20 cellular contexts compared by ENCODE assay signal in the genomic region with DNA sequence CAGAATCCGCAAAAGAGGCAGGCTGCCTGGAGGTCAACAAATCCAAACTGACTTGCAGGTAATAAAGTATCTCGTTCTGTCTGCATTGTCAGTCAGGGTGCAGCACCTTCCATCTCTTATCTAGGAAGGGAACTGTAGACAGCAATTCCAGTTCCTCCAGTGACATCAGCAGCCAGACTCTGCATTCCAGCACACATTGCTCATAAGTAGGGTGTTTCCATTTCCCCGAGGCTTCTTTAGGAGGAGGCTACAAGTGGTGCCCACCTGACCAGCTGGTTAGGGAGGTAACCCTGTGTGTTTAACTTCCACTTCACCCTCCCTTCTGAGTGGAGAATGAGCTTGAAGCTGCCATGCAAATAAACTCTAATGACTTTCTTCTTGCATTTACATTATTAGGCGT. TPM values are rescaled to one million over a fixed set of nuclear protein-coding genes. Genes with fewer than 3 reads are reported as not detected.
DNase-seq lines count a peak whose midpoint lies in the region; ATAC-seq and TF ChIP-seq lines count a peak whose summit lies in the region.
"Had no signal": no experiment of that assay in that cellular context is flagged by ENCODE, and none has a peak within 500 bp of the region (broad histone marks: within the 10 kb centered on the region; RNA-seq: fewer than 3 reads in every experiment).

No MANE protein-coding gene starts in this region.

- H3K4me3 ChIP-seq in IMR-90 (ENCODE audit: insufficient read depth, low read depth, low read length) = no peak overlapping the region
- H3K4me3 ChIP-seq: cardiac muscle cell, stomach had no signal

- H2BK120ac ChIP-seq in IMR-90 (ENCODE audit: low read depth, low read length) = no peak overlapping the region

- H3K27me3 Mint-ChIP-seq in activated T-cell treated with anti-CD3 and anti-CD28 coated beads, Interleukin-2, amount 50 U/mL, for 4 hours (ENCODE audit: low read depth) = no peaks in the 10 kb centered on the region
- H3K27me3 Mint-ChIP-seq: activated CD4-positive, alpha-beta T cell treated with anti-CD3 and anti-CD28 coated beads, Interleukin-2, amount 10 ng/mL, durations not matched to agents 7 days and 5 days; activated naive CD8-positive, alpha-beta T cell treated with anti-CD3 and anti-CD28 coated beads for 36 hours had no signal

- H2AK5ac ChIP-seq in IMR-90 (ENCODE audit: low read depth, low read length) = no peak overlapping the region

- no peak overlapping the region for H2BK15ac ChIP-seq in IMR-90 (ENCODE audit: low read depth, low read length)

- no peak overlapping the region for H2AFZ ChIP-seq in IMR-90 (replicated peaks; ENCODE audit: low read length, poor library complexity)

- H3K9me3 ChIP-seq in IMR-90 (ENCODE audit: control insufficient read depth, insufficient read depth, low read length) = no peaks in the 10 kb centered on the region
- H3K9me3 ChIP-seq: stomach had no signal

- H2BK5ac ChIP-seq in IMR-90 (ENCODE audit: low read depth, low read length, poor library complexity, severe bottlenecking) = no peak overlapping the region

- DNase-seq in AG08396 (ENCODE audit: low spot score) (peak; percentile 12), IMR-90 (peak; percentile 7), epithelial cell of prostate (ENCODE audit: low read depth, low spot score) (peak; percentile 81), mucosa of gallbladder (ENCODE audit: low spot score) (peak; percentile 21), NCI-H2196 treated with DMSO at 0.1 percent for 48 hours (lab: John Stamatoyannopoulos, UW; ENCODE audit: unreplicated experiment) (no peak), dedifferentiated amniotic fluid mesenchymal stem cell (ENCODE audit: extremely low spot score) (no peak), DMS79 treated with DMSO at 0.1 percent for 48 hours (lab: John Stamatoyannopoulos, UW) (no peak)
- DNase-seq in activated T-cell treated with anti-CD3 and anti-CD28 coated beads, Interleukin-2, amount 50 U/mL, for 4 hours = no peak
- DNase-seq: activated CD4-positive, alpha-beta T cell treated with anti-CD3 and anti-CD28 coated beads, Interleukin-2, amount 10 ng/mL, durations not matched to agents 7 days and 5 days; activated naive CD8-positive, alpha-beta T cell treated with anti-CD3 and anti-CD28 coated beads for 36 hours; activated T-cell treated with anti-CD3 and anti-CD28 coated beads, Interleukin-2, amount 50 U/mL, for 1 hour; COR-L47; effector CD8-positive, alpha-beta T cell; NCI-H774; stimulated activated CD4-positive, alpha-beta T cell treated with anti-CD3 and anti-CD28 coated beads, Interleukin-15, amount 100 ng/mL, for 24 hours; stomach had no signal

- no peak overlapping the region for H4K91ac ChIP-seq in IMR-90 (ENCODE audit: insufficient read depth, low read depth, low read length)

- H3K56ac ChIP-seq in IMR-90 (ENCODE audit: extremely low read depth, insufficient read depth, low read length) = no peak overlapping the region

- H2AK9ac ChIP-seq in IMR-90 (replicated peaks; ENCODE audit: low read depth, low read length, poor library complexity) = no peak overlapping the region

- H3K23ac ChIP-seq in IMR-90 (ENCODE audit: low read depth, low read length) = no peak overlapping the region

- no peaks in the 10 kb centered on the region for H3K36me3 ChIP-seq in IMR-90 (ENCODE audit: control insufficient read depth, insufficient read depth, low read length)
- H3K36me3 ChIP-seq: cardiac muscle cell, stomach had no signal

- H3K27me3 ChIP-seq in IMR-90 (ENCODE audit: control insufficient read depth, insufficient read depth, low read length) = no peaks in the 10 kb centered on the region
- H3K27me3 ChIP-seq: cardiac muscle cell, stomach had no signal

- H3K36me3 Mint-ChIP-seq in activated T-cell treated with anti-CD3 and anti-CD28 coated beads, Interleukin-2, amount 50 U/mL, for 4 hours (ENCODE audit: insufficient read depth) = no peaks in the 10 kb centered on the region
- H3K36me3 Mint-ChIP-seq: activated naive CD8-positive, alpha-beta T cell treated with anti-CD3 and anti-CD28 coated beads for 36 hours had no signal

- H3K4ac ChIP-seq in IMR-90 (ENCODE audit: low read depth, low read length) = no peak overlapping the region

- no peak overlapping the region for H4K5ac ChIP-seq in IMR-90 (ENCODE audit: low read depth, low read length)

- CTCF ChIA-PET in IMR-90 (lab: Yijun Ruan, JAX) = no interaction called here

- no TSS peak for BruUV-seq in IMR-90 (replicated peaks; lab: Mats Ljungman, UMichigan)

- H3K9me1 ChIP-seq in IMR-90 (ENCODE audit: insufficient read depth, low read length) = no peaks in the 10 kb centered on the region

- H3K4me1 ChIP-seq in IMR-90 (ENCODE audit: control insufficient read depth, insufficient read depth, low read length) = no peaks in the 10 kb centered on the region

- intact Hi-C loops in IMR-90 (cut with micrococcal nuclease) = no loop called here

- POLR2A ChIA-PET in IMR-90 (lab: Charles Lee; ENCODE audit: unreplicated experiment) = no interaction called here

- dilution Hi-C loops in IMR-90 (cut with HindIII; ENCODE audit: low sequenced_read_pairs, unreplicated experiment) = no loop called here

- H4K20me1 ChIP-seq in IMR-90 (ENCODE audit: insufficient read depth, low read length) = no peaks in the 10 kb centered on the region

- no peaks in the 10 kb centered on the region for H3K9me3 Mint-ChIP-seq in activated T-cell treated with anti-CD3 and anti-CD28 coated beads, Interleukin-2, amount 50 U/mL, for 4 hours
- H3K9me3 Mint-ChIP-seq: activated CD4-positive, alpha-beta T cell treated with anti-CD3 and anti-CD28 coated beads, Interleukin-2, amount 10 ng/mL, durations not matched to agents 7 days and 5 days; nephron had no signal

- H3K4me3 Mint-ChIP-seq in activated T-cell treated with anti-CD3 and anti-CD28 coated beads, Interleukin-2, amount 50 U/mL, for 4 hours = no peak overlapping the region
- H3K4me3 Mint-ChIP-seq: activated CD4-positive, alpha-beta T cell treated with anti-CD3 and anti-CD28 coated beads, Interleukin-2, amount 10 ng/mL, durations not matched to agents 7 days and 5 days; activated naive CD8-positive, alpha-beta T cell treated with anti-CD3 and anti-CD28 coated beads for 36 hours; nephron had no signal

- no peak overlapping the region for H3K27ac ChIP-seq in IMR-90 (ENCODE audit: insufficient read depth, low read length)
- H3K27ac ChIP-seq in epithelial cell of prostate = peak overlapping the region; percentile 52
- H3K27ac ChIP-seq: cardiac muscle cell, stomach had no signal

- H2BK20ac ChIP-seq in IMR-90 (ENCODE audit: low read depth, low read length) = no peak overlapping the region

- no peaks in the 10 kb centered on the region for H3K4me1 Mint-ChIP-seq in activated T-cell treated with anti-CD3 and anti-CD28 coated beads, Interleukin-2, amount 50 U/mL, for 4 hours (ENCODE audit: low read depth)
- H3K4me1 Mint-ChIP-seq: activated CD4-positive, alpha-beta T cell treated with anti-CD3 and anti-CD28 coated beads, Interleukin-2, amount 10 ng/mL, durations not matched to agents 7 days and 5 days; activated naive CD8-positive, alpha-beta T cell treated with anti-CD3 and anti-CD28 coated beads for 36 hours had no signal

- no peak for TF ChIP-seq RAD21 in IMR-90 (IDR thresholded peaks at IDR 0.05; ENCODE audit: low read length)

- no peak overlapping the region for H3K14ac ChIP-seq in IMR-90 (replicated peaks; ENCODE audit: low read depth, low read length)

- TF ChIP-seq CTCF in IMR-90 (conservative IDR thresholded peaks at IDR 0.05; ENCODE audit: low read depth, low read length) = no peak

- no peak overlapping the region for H3K9ac ChIP-seq in IMR-90 (ENCODE audit: low read depth, low read length)

- in situ Hi-C loops in IMR-90 (cut with MboI; ENCODE audit: low sequenced_read_pairs) = no loop called here

- H3K4me2 ChIP-seq in IMR-90 (ENCODE audit: low read depth, low read length) = no peak overlapping the region

- H4K8ac ChIP-seq in IMR-90 (ENCODE audit: low read depth in 2 of 2, low read length in 2 of 2) = no peak overlapping the region

- H3K79me1 ChIP-seq in IMR-90 (ENCODE audit: low read depth in 1 of 2, low read length in 2 of 2) = no peaks in the 10 kb centered on the region

- WGBS in IMR-90 (ENCODE audit: extremely low coverage in 2 of 2, insufficient read length in 1 of 2), 2 experiments = no CpG with 5 or more reads among the region's 4 CpGs

- ATAC-seq in IMR-90 (ENCODE audit: low read depth) = no peak
- no peak for ATAC-seq in activated T-cell treated with anti-CD3 and anti-CD28 coated beads, Interleukin-2, amount 50 U/mL, for 4 hours
- ATAC-seq: HepG2, Panc1 had no signal

- TF ChIP-seq POLR2A in IMR-90 (IDR thresholded peaks at IDR 0.05; ENCODE audit: low read depth, low read length) = no peak

- no peak overlapping the region for H3K18ac ChIP-seq in IMR-90 (ENCODE audit: low read depth, low read length)

TF ChIP-seq in IMR-90, 13 proteins besides CTCF, POLR2A, EP300 and RAD21 (continues in another document):
- TF ChIP-seq NFE2L2 (IDR thresholded peaks at IDR 0.05; ENCODE audit: low read depth, low read length) (no peak), RFX5 (IDR thresholded peaks at IDR 0.05; ENCODE audit: low read depth, low read length) (no peak), BHLHE40 (IDR thresholded peaks at IDR 0.05; ENCODE audit: low read depth, low read length) (no peak), FOS (IDR thresholded peaks at IDR 0.05; ENCODE audit: low read depth, low read length) (no peak), CEBPB (IDR thresholded peaks at IDR 0.05; ENCODE audit: low read depth, low read length) (no peak), MAFK (IDR thresholded peaks at IDR 0.05; ENCODE audit: low read depth, low read length) (no peak), RCOR1 (IDR thresholded peaks at IDR 0.05; ENCODE audit: insufficient replicate concordance, low read length) (no peak), CHD1 (IDR thresholded peaks at IDR 0.05; ENCODE audit: low read depth, low read length) (no peak), SMC3 (IDR thresholded peaks at IDR 0.05; ENCODE audit: low read depth, low read length) (no peak)
- TF ChIP-seq, protein P1, sequence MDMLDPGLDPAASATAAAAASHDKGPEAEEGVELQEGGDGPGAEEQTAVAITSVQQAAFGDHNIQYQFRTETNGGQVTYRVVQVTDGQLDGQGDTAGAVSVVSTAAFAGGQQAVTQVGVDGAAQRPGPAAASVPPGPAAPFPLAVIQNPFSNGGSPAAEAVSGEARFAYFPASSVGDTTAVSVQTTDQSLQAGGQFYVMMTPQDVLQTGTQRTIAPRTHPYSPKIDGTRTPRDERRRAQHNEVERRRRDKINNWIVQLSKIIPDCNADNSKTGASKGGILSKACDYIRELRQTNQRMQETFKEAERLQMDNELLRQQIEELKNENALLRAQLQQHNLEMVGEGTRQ (IDR thresholded peaks at IDR 0.05; ENCODE audit: low read depth, low read length) = no peak

RNA-seq across cellular contexts. Expression of a gene that starts 53.3 kb away (rescaled TPM):
- 17.8 and 19.5 TPM in 2 replicates for total RNA-seq in IMR-90 (2012; rRNA removed)
- polyA plus RNA-seq in IMR-90 (2012; rRNA removed) = 25.5 and 29.5 TPM in 2 replicates
- polyA plus RNA-seq in IMR-90 (2012; cell fraction: cytosol; rRNA removed) = 32.6 and 36.3 TPM in 2 replicates
- polyA plus RNA-seq in IMR-90 (2012; cell fraction: nucleus; rRNA removed; ENCODE audit: low replicate concordance) = 41.0 and 47.2 TPM in 2 replicates
- total RNA-seq in mucosa of gallbladder = 11.2 TPM
- not detected for total RNA-seq in activated T-cell treated with anti-CD3 and anti-CD28 coated beads, Interleukin-2, amount 50 U/mL, for 4 hours
- total RNA-seq: activated CD4-positive, alpha-beta T cell treated with anti-CD3 and anti-CD28 coated beads, Interleukin-2, amount 10 ng/mL, durations not matched to agents 7 days and 5 days; activated naive CD8-positive, alpha-beta T cell treated with anti-CD3 and anti-CD28 coated beads for 36 hours; HepG2 had no signal
- polyA plus RNA-seq: HepG2 had no signal

Comparison
In these comparisons a context has a peak if more than half of its experiments do, and no peak if none do; other contexts are left out.
1. DNase-seq: peak in AG08396 (single experiment), IMR-90 (single experiment), epithelial cell of prostate (single experiment) and mucosa of gallbladder (single experiment); none in NCI-H2196 treated with DMSO at 0.1 percent for 48 hours (single experiment), dedifferentiated amniotic fluid mesenchymal stem cell (single experiment), DMS79 treated with DMSO at 0.1 percent for 48 hours (single experiment) and activated T-cell treated with anti-CD3 and anti-CD28 coated beads, Interleukin-2, amount 50 U/mL, for 4 hours (single experiment).
2. RNA of a gene that starts 53.3 kb away (total RNA-seq): 17.8 to 19.5 TPM in IMR-90 and 11.2 TPM in mucosa of gallbladder (single experiment); not detected in activated T-cell treated with anti-CD3 and anti-CD28 coated beads, Interleukin-2, amount 50 U/mL, for 4 hours; every median in the first group is over 10 times any median in the second.